19 cellular contexts compared by ENCODE assay signal in the genomic region with DNA sequence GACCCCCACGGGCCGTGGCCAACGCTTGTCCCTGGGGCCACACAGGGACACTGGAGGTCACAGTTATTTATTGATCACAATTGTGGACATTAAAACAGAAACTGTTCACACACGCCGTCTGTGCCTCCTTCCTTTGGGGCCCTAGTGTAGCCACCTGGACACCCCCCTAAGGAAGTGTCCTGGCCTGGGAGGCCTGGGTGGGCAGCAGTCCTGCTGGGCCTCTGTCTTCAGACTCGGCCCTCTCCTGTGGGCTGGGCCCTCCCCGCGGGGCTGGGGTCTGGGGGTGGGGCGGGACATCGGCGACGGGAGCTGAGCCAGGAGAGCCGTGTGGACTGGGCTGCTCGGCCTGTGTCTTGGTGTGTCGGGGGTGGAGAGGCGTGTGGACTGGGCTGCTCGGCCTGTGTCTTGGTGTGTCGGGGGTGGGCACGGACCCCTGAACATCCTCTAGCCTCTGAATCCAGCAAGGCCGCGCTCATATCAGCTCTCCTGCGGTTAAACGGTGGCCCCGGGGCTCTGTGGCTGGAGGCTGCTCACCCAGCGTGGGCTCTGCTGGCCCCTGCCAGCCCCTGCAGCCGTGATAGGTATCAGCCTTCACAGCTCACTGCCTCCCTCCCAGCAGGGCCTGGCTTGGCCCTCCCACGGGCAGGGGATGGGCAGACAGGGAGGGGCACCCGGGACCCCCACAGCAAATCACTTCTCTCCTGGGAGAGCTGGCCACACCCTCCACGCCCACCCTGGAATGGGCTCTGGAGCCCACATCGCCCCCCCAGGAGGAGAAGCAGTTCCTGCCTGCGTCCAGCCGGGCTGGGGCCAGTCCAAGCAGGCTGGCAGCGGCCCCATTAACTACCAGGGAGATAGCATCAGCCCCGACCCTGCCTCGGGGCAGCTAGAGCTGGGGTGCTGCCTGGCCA. TPM values are rescaled to one million over a fixed set of nuclear protein-coding genes. Genes with fewer than 3 reads are reported as not detected.
A peak's percentile ranks its signal among the peaks of the same experiment; 100 is the strongest.
DNase-seq lines count a peak whose midpoint lies in the region; ATAC-seq and TF ChIP-seq lines count a peak whose summit lies in the region.
"Had no signal": no experiment of that assay in that cellular context is flagged by ENCODE, and none has a peak within 500 bp of the region (broad histone marks: within the 10 kb centered on the region; RNA-seq: fewer than 3 reads in every experiment).

No MANE protein-coding gene starts in this region.

- H2AFZ ChIP-seq in neural progenitor cell (replicated peaks), result no peak overlapping the region

- H3K9ac ChIP-seq in adipocyte (ENCODE audit: low read length), result no peak overlapping the region
- no peak overlapping the region for H3K9ac ChIP-seq in neural progenitor cell

- POLR2A ChIA-PET in activated CD4-positive, alpha-beta memory T cell treated with anti-CD3 and anti-CD28 coated beads, Interleukin-2, amount 10 ng/mL, durations not matched to agents 7 days and 5 days (lab: Charles Lee), result no interaction called here

- H3K27me3 Mint-ChIP-seq in CD4-positive, CD25-positive, alpha-beta regulatory T cell, result peaks cover 4% of the 10 kb centered on the region
- peaks cover 9% of the 10 kb centered on the region for H3K27me3 Mint-ChIP-seq in neural progenitor cell (ENCODE audit: insufficient read depth, low read depth)
- peaks cover 6% of the 10 kb centered on the region for H3K27me3 Mint-ChIP-seq in activated CD4-positive, alpha-beta memory T cell treated with anti-CD3 and anti-CD28 coated beads, Interleukin-2, amount 10 ng/mL, durations not matched to agents 7 days and 5 days

- peaks cover 0 to 29% (median 9%) of the 10 kb centered on the region in 4 donors for H3K4me1 Mint-ChIP-seq in CD4-positive, CD25-positive, alpha-beta regulatory T cell
- peaks cover 27% of the 10 kb centered on the region for H3K4me1 Mint-ChIP-seq in neural progenitor cell
- peaks cover 18% of the 10 kb centered on the region for H3K4me1 Mint-ChIP-seq in activated CD4-positive, alpha-beta memory T cell treated with anti-CD3 and anti-CD28 coated beads, Interleukin-2, amount 10 ng/mL, durations not matched to agents 7 days and 5 days

- no peak overlapping the region for H3K4me3 ChIP-seq in CD4-positive, CD25-positive, alpha-beta regulatory T cell (ENCODE audit: low read depth, low read length)
- H3K4me3 ChIP-seq in adipocyte (ENCODE audit: low read length) (no peak overlapping the region), neural progenitor cell (no peak overlapping the region)
- H3K4me3 ChIP-seq: mucosa of descending colon, thyroid gland had no signal

- CTCF ChIA-PET in activated CD4-positive, alpha-beta memory T cell treated with anti-CD3 and anti-CD28 coated beads, Interleukin-2, amount 10 ng/mL, durations not matched to agents 7 days and 5 days (lab: Charles Lee), result no interaction called here

- H3K27ac Mint-ChIP-seq in CD4-positive, CD25-positive, alpha-beta regulatory T cell, result no peak overlapping the region
- H3K27ac Mint-ChIP-seq in neural progenitor cell, result no peak overlapping the region
- H3K27ac Mint-ChIP-seq in activated CD4-positive, alpha-beta memory T cell treated with anti-CD3 and anti-CD28 coated beads, Interleukin-2, amount 10 ng/mL, durations not matched to agents 7 days and 5 days, result no peak overlapping the region

- no peak for ATAC-seq in CD4-positive, CD25-positive, alpha-beta regulatory T cell (ENCODE audit: low read depth in 2 of 2)
- ATAC-seq in GM18498 (IDR thresholded peaks at IDR 0.05; ENCODE audit: unreplicated experiment) (no peak), HG02938 (IDR thresholded peaks at IDR 0.05; ENCODE audit: unreplicated experiment) (no peak)
- ATAC-seq: activated CD8-positive, alpha-beta T cell treated with anti-CD3 and anti-CD28 coated beads, Interleukin-2, amount 10 ng/mL, durations not matched to agents 7 days and 5 days; mucosa of descending colon had no signal

- peak overlapping the region; percentile 55 for H3K27ac ChIP-seq in CD4-positive, CD25-positive, alpha-beta regulatory T cell (ENCODE audit: insufficient read depth, low read length, poor library complexity, severe bottlenecking)
- peak overlapping the region; percentile 63 for H3K27ac ChIP-seq in KOPT-K1 (ENCODE audit: low read depth, low read length, poor library complexity, severe bottlenecking)
- H3K27ac ChIP-seq in neural progenitor cell, result no peak overlapping the region
- H3K27ac ChIP-seq: thyroid gland had no signal

- H3K9me3 Mint-ChIP-seq in CD4-positive, CD25-positive, alpha-beta regulatory T cell, result peaks cover 0 to 3% (median 0%) of the 10 kb centered on the region in 7 donors
- peaks cover 2% of the 10 kb centered on the region for H3K9me3 Mint-ChIP-seq in neural progenitor cell
- H3K9me3 Mint-ChIP-seq in activated CD4-positive, alpha-beta memory T cell treated with anti-CD3 and anti-CD28 coated beads, Interleukin-2, amount 10 ng/mL, durations not matched to agents 7 days and 5 days, result no peaks in the 10 kb centered on the region
- H3K9me3 Mint-ChIP-seq: T-helper 2 cell treated with Interferon-gamma antibody and Interleukin-4, amounts not matched to agents 5 μg/mL and 100 μg/mL, for 36 hours had no signal

- H3K4me2 ChIP-seq in neural progenitor cell, result no peak overlapping the region

- no peak for DNase-seq in CD4-positive, CD25-positive, alpha-beta regulatory T cell
- DNase-seq in adipocyte (ENCODE audit: low read depth), result peak; percentile 28
- no peak for DNase-seq in neural progenitor cell (ENCODE audit: low spot score)
- no peak for DNase-seq in activated CD4-positive, alpha-beta memory T cell treated with anti-CD3 and anti-CD28 coated beads, Interleukin-2, amount 10 ng/mL, durations not matched to agents 7 days and 5 days
- no peak for DNase-seq in stimulated activated CD8-positive, alpha-beta memory T cell treated with anti-CD3 and anti-CD28 coated beads, Interleukin-4, amount 100 ng/mL, for 48 hours
- DNase-seq: activated CD8-positive, alpha-beta T cell treated with anti-CD3 and anti-CD28 coated beads, Interleukin-2, amount 10 ng/mL, durations not matched to agents 7 days and 5 days; activated effector memory CD4-positive, alpha-beta T cell treated with Interleukin-2 at 50 U/mL for 16 hours; DMS79 treated with DMSO at 0.1 percent for 48 hours; foreskin fibroblast; mucosa of descending colon; NCI-H1105 treated with DMSO at 0.1 percent for 48 hours; NCI-H345 had no signal

- peaks cover 7% of the 10 kb centered on the region for H4K20me1 ChIP-seq in neural progenitor cell (ENCODE audit: low read depth)

- no peaks in the 10 kb centered on the region for H3K27me3 ChIP-seq in CD4-positive, CD25-positive, alpha-beta regulatory T cell (ENCODE audit: control insufficient read depth, insufficient read depth, low read length)
- H3K27me3 ChIP-seq in adipocyte (replicated peaks; ENCODE audit: control insufficient read depth, insufficient read depth, low read length) (peaks cover 8% of the 10 kb centered on the region), neural progenitor cell (peaks cover 34% of the 10 kb centered on the region)
- H3K27me3 ChIP-seq: thyroid gland had no signal

- H3F3A ChIP-seq in neural progenitor cell (ENCODE audit: low read depth), result peaks cover 8% of the 10 kb centered on the region

- peaks cover 47% of the 10 kb centered on the region for H3K4me1 ChIP-seq in CD4-positive, CD25-positive, alpha-beta regulatory T cell (ENCODE audit: control insufficient read depth, insufficient read depth, low read length, poor library complexity, severe bottlenecking)
- peaks cover 15% of the 10 kb centered on the region for H3K4me1 ChIP-seq in adipocyte (ENCODE audit: control insufficient read depth, insufficient read depth, low read length)
- H3K4me1 ChIP-seq in neural progenitor cell, result peaks cover 13% of the 10 kb centered on the region

- TF ChIP-seq CTCF in neural progenitor cell (IDR thresholded peaks at IDR 0.05), result no peak

- peaks cover 7% of the 10 kb centered on the region for H3K79me2 ChIP-seq in neural progenitor cell (ENCODE audit: low read depth)

- H3K36me3 Mint-ChIP-seq in CD4-positive, CD25-positive, alpha-beta regulatory T cell, result no peaks in the 10 kb centered on the region
- no peaks in the 10 kb centered on the region for H3K36me3 Mint-ChIP-seq in neural progenitor cell
- H3K36me3 Mint-ChIP-seq in activated CD4-positive, alpha-beta memory T cell treated with anti-CD3 and anti-CD28 coated beads, Interleukin-2, amount 10 ng/mL, durations not matched to agents 7 days and 5 days (ENCODE audit: low read depth), result no peaks in the 10 kb centered on the region

- H3K4me3 Mint-ChIP-seq in CD4-positive, CD25-positive, alpha-beta regulatory T cell, result peak overlapping the region in 1 of 4 donors; percentile 32
- H3K4me3 Mint-ChIP-seq in neural progenitor cell, result peak overlapping the region; percentile 41
- no peak overlapping the region for H3K4me3 Mint-ChIP-seq in activated CD4-positive, alpha-beta memory T cell treated with anti-CD3 and anti-CD28 coated beads, Interleukin-2, amount 10 ng/mL, durations not matched to agents 7 days and 5 days

- no peaks in the 10 kb centered on the region for H3K9me3 ChIP-seq in CD4-positive, CD25-positive, alpha-beta regulatory T cell (ENCODE audit: control insufficient read depth in 2 of 2, low read length in 2 of 2)
- H3K9me3 ChIP-seq in KOPT-K1 (ENCODE audit: insufficient read depth, low read length, poor library complexity, severe bottlenecking), result no peaks in the 10 kb centered on the region
- no peaks in the 10 kb centered on the region for H3K9me3 ChIP-seq in adipocyte (ENCODE audit: control insufficient read depth, low read length)
- H3K9me3 ChIP-seq in neural progenitor cell (ENCODE audit: low read depth), result no peaks in the 10 kb centered on the region
- H3K9me3 ChIP-seq: mucosa of descending colon, thyroid gland had no signal

- H3K36me3 ChIP-seq in CD4-positive, CD25-positive, alpha-beta regulatory T cell (ENCODE audit: control insufficient read depth, insufficient read depth, low read length), result no peaks in the 10 kb centered on the region
- no peaks in the 10 kb centered on the region for H3K36me3 ChIP-seq in KOPT-K1 (ENCODE audit: insufficient read depth, low read length)
- H3K36me3 ChIP-seq in adipocyte (ENCODE audit: control insufficient read depth, insufficient read depth, low read length, severe bottlenecking), result no peaks in the 10 kb centered on the region
- no peaks in the 10 kb centered on the region for H3K36me3 ChIP-seq in neural progenitor cell
- H3K36me3 ChIP-seq: thyroid gland had no signal

RNA-seq across cellular contexts. Expression of a gene that starts 1.1 kb away (rescaled TPM):
- total RNA-seq in CD4-positive, CD25-positive, alpha-beta regulatory T cell, result 1.9 TPM
- polyA plus RNA-seq in CD4-positive, CD25-positive, alpha-beta regulatory T cell, result 1 to 10 TPM; 3.7 to 5.6 (median 4.8) TPM
- 0.28 TPM in 1 of 2 replicates, not detected in the other for total RNA-seq in neural progenitor cell (ENCODE audit: low replicate concordance)
- 1 to 10 TPM; 2.3 to 2.6 TPM for total RNA-seq in activated CD4-positive, alpha-beta memory T cell treated with anti-CD3 and anti-CD28 coated beads, Interleukin-2, amount 10 ng/mL, durations not matched to agents 7 days and 5 days

RNA-seq across cellular contexts. Expression of a gene that starts 4.1 kb away (rescaled TPM):
- 25.7 TPM for total RNA-seq in CD4-positive, CD25-positive, alpha-beta regulatory T cell
- 10 to 100 TPM; 11.6 to 15.3 (median 12.9) TPM for polyA plus RNA-seq in CD4-positive, CD25-positive, alpha-beta regulatory T cell
- 16.1 and 60.7 TPM in 2 replicates for total RNA-seq in neural progenitor cell (ENCODE audit: low replicate concordance)
- total RNA-seq in activated CD4-positive, alpha-beta memory T cell treated with anti-CD3 and anti-CD28 coated beads, Interleukin-2, amount 10 ng/mL, durations not matched to agents 7 days and 5 days, result 10 to 100 TPM; 33.7 to 35.1 TPM

RNA-seq across cellular contexts. Expression of a gene that starts 5.5 kb away (rescaled TPM):
- not detected for total RNA-seq in CD4-positive, CD25-positive, alpha-beta regulatory T cell
- not detected for polyA plus RNA-seq in CD4-positive, CD25-positive, alpha-beta regulatory T cell
- total RNA-seq in neural progenitor cell (ENCODE audit: low replicate concordance), result not detected in 2 replicates
- not detected for total RNA-seq in activated CD4-positive, alpha-beta memory T cell treated with anti-CD3 and anti-CD28 coated beads, Interleukin-2, amount 10 ng/mL, durations not matched to agents 7 days and 5 days
- total RNA-seq: activated CD8-positive, alpha-beta T cell treated with anti-CD3 and anti-CD28 coated beads, Interleukin-2, amount 10 ng/mL, durations not matched to agents 7 days and 5 days; mucosa of descending colon; posterior vena cava; RPMI7951; thyroid gland had no signal

RNA-seq across cellular contexts. Expression of a gene that starts 24.2 kb away (rescaled TPM):
- 12.1 TPM for total RNA-seq in CD4-positive, CD25-positive, alpha-beta regulatory T cell
- 1 to 10 TPM; 6.8 to 9.6 (median 8.2) TPM for polyA plus RNA-seq in CD4-positive, CD25-positive, alpha-beta regulatory T cell
- 6.0 and 30.0 TPM in 2 replicates for total RNA-seq in neural progenitor cell (ENCODE audit: low replicate concordance)
- 10 to 100 TPM; 12.2 to 14.2 TPM for total RNA-seq in activated CD4-positive, alpha-beta memory T cell treated with anti-CD3 and anti-CD28 coated beads, Interleukin-2, amount 10 ng/mL, durations not matched to agents 7 days and 5 days

RNA-seq across cellular contexts. Expression of a gene that starts 38.2 kb away (rescaled TPM):
- total RNA-seq in CD4-positive, CD25-positive, alpha-beta regulatory T cell, result 82.6 TPM
- polyA plus RNA-seq in CD4-positive, CD25-positive, alpha-beta regulatory T cell, result 1 to 10 TPM; 3.0 to 8.5 (median 5.2) TPM
- total RNA-seq in neural progenitor cell (ENCODE audit: low replicate concordance), result 6.8 and 41.0 TPM in 2 replicates
- total RNA-seq in activated CD4-positive, alpha-beta memory T cell treated with anti-CD3 and anti-CD28 coated beads, Interleukin-2, amount 10 ng/mL, durations not matched to agents 7 days and 5 days, result 10 to 100 TPM; 91.7 to 93.4 TPM
